Comparison of ENCODE assay signal across 17 cellular contexts in the genomic region with DNA sequence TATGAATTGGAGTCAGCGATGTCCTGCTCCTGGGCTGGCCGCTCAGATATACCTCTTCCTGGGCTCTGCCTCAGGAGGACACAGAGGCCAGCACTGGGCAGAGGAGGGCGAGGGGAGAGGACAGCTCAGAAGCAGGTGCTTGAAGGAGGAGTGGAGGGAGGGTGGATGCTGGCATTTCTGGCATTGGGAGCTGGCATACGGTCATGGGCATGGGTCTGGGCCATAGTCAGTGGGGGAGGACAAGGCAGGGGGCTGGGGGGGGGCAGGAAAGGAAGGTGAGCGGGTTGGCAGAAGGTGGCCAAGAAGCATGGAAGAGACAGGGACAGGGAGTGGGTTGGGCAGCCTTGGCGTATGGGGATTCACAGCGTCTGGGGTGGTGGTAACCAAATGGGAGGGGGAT. TPM values are rescaled to one million over a fixed set of nuclear protein-coding genes. Genes with fewer than 3 reads are reported as not detected.
DNase-seq lines count a peak whose midpoint lies in the region; TF ChIP-seq lines count a peak whose summit lies in the region.
"Had no signal": no experiment of that assay in that cellular context is flagged by ENCODE, and none has a peak within 500 bp of the region (broad histone marks: within the 10 kb centered on the region; RNA-seq: fewer than 3 reads in every experiment).

No MANE protein-coding gene starts in this region.

- H3K9me2 ChIP-seq in Loucy (replicated peaks; ENCODE audit: low read depth, low read length): no peaks in the 10 kb centered on the region

- DNase-seq in cerebellum (ENCODE audit: low spot score) (peak; percentile 69), osteoblast (ENCODE audit: insufficient read length, low spot score, missing footprints) (peak; percentile 29), ecto neural progenitor cell (ENCODE audit: low spot score) (no peak), retina (no peak), EL (no peak)
- DNase-seq: Calu3, COR-L47, DMS53, DMS79 treated with DMSO at 0.1 percent for 48 hours, GM23248, H7, HCEC 1CT had no signal

- no peaks in the 10 kb centered on the region for H3K36me3 ChIP-seq in BLaER1 treated with 17β-estradiol and CSF1 and Interleukin-3, amounts not matched to agents 10 nM and 100 nM
- H3K36me3 ChIP-seq in Loucy (ENCODE audit: insufficient read depth, low read length) (no peaks in the 10 kb centered on the region), osteoblast (ENCODE audit: insufficient read depth, low read length) (no peaks in the 10 kb centered on the region)

- H3F3A ChIP-seq in Loucy (ENCODE audit: low read depth): no peaks in the 10 kb centered on the region

- H2AFZ ChIP-seq in Loucy (ENCODE audit: low read length): no peak overlapping the region
- H2AFZ ChIP-seq in osteoblast (ENCODE audit: low read length): no peak overlapping the region
- H2AFZ ChIP-seq: GM23248 had no signal

- no peak overlapping the region for H3K9ac ChIP-seq in BLaER1 treated with 17β-estradiol and CSF1 and Interleukin-3, amounts not matched to agents 10 nM and 100 nM
- peak overlapping the region; percentile 27 for H3K9ac ChIP-seq in Loucy (ENCODE audit: low read depth, low read length, poor library complexity, severe bottlenecking)
- H3K9ac ChIP-seq: GM23248 had no signal

- H3K79me2 ChIP-seq in Loucy (ENCODE audit: insufficient read depth, low read length): no peaks in the 10 kb centered on the region; the same call in 1 of the 2 replicates
- H3K79me2 ChIP-seq in osteoblast (ENCODE audit: insufficient read depth, low read length): no peaks in the 10 kb centered on the region

- H3K9me3 ChIP-seq in BLaER1 treated with 17β-estradiol and CSF1 and Interleukin-3, amounts not matched to agents 10 nM and 100 nM (replicated peaks in 1 of 11): peaks cover 0 to 4% (median 0%) of the 10 kb centered on the region in 11 experiments; a peak in 1 of 22 replicates
- H3K9me3 ChIP-seq in Loucy (ENCODE audit: insufficient read depth, low read depth, low read length) (no peaks in the 10 kb centered on the region), osteoblast (ENCODE audit: low read depth, low read length) (no peaks in the 10 kb centered on the region)

- H3K27me3 ChIP-seq in BLaER1 treated with 17β-estradiol and CSF1 and Interleukin-3, amounts not matched to agents 10 nM and 100 nM: peaks cover 0 to 23% (median 0%) of the 10 kb centered on the region in 11 experiments; a peak in 7 of 22 replicates
- H3K27me3 ChIP-seq in Loucy (ENCODE audit: insufficient read depth, low read length, poor library complexity, severe bottlenecking) (no peaks in the 10 kb centered on the region), osteoblast (ENCODE audit: insufficient read depth, low read length) (peaks cover 28% of the 10 kb centered on the region)

- TF ChIP-seq CTCF in Loucy (conservative IDR thresholded peaks at IDR 0.05; ENCODE audit: low read length) (no peak), osteoblast (IDR thresholded peaks at IDR 0.05; ENCODE audit: extremely low read depth, low read depth, low read length) (no peak)

- H3K27ac ChIP-seq in BLaER1 treated with 17β-estradiol and CSF1 and Interleukin-3, amounts not matched to agents 10 nM and 100 nM: no peak overlapping the region
- no peak overlapping the region for H3K27ac ChIP-seq in osteoblast (ENCODE audit: low read depth, low read length)
- H3K27ac ChIP-seq: GM23248 had no signal

- no peak overlapping the region for H3K4me3 ChIP-seq in BLaER1 treated with 17β-estradiol and CSF1 and Interleukin-3, amounts not matched to agents 10 nM and 100 nM
- no peak overlapping the region for H3K4me3 ChIP-seq in Loucy (ENCODE audit: low read length, poor library complexity, severe bottlenecking)
- no peak overlapping the region for H3K4me3 ChIP-seq in osteoblast (ENCODE audit: insufficient read depth, low read length)
- H3K4me3 ChIP-seq: GM12878, GM23248 had no signal

- peaks cover 0 to 8% (median 0%) of the 10 kb centered on the region in 11 experiments; a peak in 2 of 22 replicates for H4K20me1 ChIP-seq in BLaER1 treated with 17β-estradiol and CSF1 and Interleukin-3, amounts not matched to agents 10 nM and 100 nM
- H4K20me1 ChIP-seq in Loucy (ENCODE audit: insufficient read depth, low read length, poor library complexity, severe bottlenecking): no peaks in the 10 kb centered on the region
- H4K20me1 ChIP-seq in osteoblast (ENCODE audit: insufficient read depth, low read length): no peaks in the 10 kb centered on the region

- H3K4me2 ChIP-seq in BLaER1 treated with 17β-estradiol and CSF1 and Interleukin-3, amounts not matched to agents 10 nM and 100 nM: peak overlapping the region; percentile 7 to 60 (median 35); a peak in 16 of 22 replicates
- H3K4me2 ChIP-seq in Loucy (ENCODE audit: low read depth, low read length, poor library complexity, severe bottlenecking) (peak overlapping the region; percentile 40), osteoblast (ENCODE audit: insufficient read depth, low read length) (no peak overlapping the region)

- H3K4me1 ChIP-seq in BLaER1 treated with 17β-estradiol and CSF1 and Interleukin-3, amounts not matched to agents 10 nM and 100 nM: peaks cover 29 to 68% (median 56%) of the 10 kb centered on the region in 10 experiments
- H3K4me1 ChIP-seq in Loucy (ENCODE audit: insufficient read depth, low read length, poor library complexity, severe bottlenecking): peaks cover 32% of the 10 kb centered on the region
- H3K4me1 ChIP-seq in osteoblast (ENCODE audit: insufficient read depth, low read length): no peaks in the 10 kb centered on the region

RNA-seq across cellular contexts. Expression of a gene that starts 16.7 kb away (rescaled TPM):
- total RNA-seq in cerebellum (17.3 TPM), osteoblast (2.7 and 2.9 TPM in 2 replicates)

RNA-seq across cellular contexts. Expression of a gene that starts 30.1 kb away (rescaled TPM):
- total RNA-seq in cerebellum (1.2 TPM), osteoblast (not detected in 2 replicates)
- total RNA-seq: B cell, Calu3, Daoy, GM12878, GM23248 had no signal

Comparison
In these comparisons a context has a peak if more than half of its experiments do, and no peak if none do; other contexts are left out.
1. DNase-seq: peak in cerebellum (single experiment) and osteoblast (single experiment); none in ecto neural progenitor cell (single experiment), retina (single experiment) and EL (single experiment).